Comparison of ENCODE assay signal across 8 cellular contexts in the genomic region with DNA sequence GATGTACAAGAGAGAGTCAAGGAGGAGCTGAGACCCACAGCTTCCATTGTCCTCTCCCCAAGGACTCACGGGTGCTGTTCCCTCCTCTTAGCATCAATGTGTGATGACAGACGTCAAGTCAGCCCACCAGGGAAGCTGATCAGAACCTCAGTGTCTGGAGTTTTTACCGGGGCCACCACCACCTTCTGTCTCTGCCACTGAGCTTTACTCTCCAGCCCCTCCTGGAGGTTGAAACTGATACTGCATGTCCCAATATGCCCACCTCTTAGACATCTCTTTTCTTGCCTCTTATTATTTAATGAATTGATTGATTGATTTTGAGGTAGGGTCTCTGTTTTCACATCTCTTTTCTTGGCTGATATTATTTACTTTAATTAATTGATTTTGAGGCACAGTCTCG. TPM values are rescaled to one million over a fixed set of nuclear protein-coding genes. Genes with fewer than 3 reads are reported as not detected.
A peak's percentile ranks its signal among the peaks of the same experiment; 100 is the strongest.
DNase-seq lines count a peak whose midpoint lies in the region; ATAC-seq and TF ChIP-seq lines count a peak whose summit lies in the region.

No MANE protein-coding gene starts in this region.

- H3K36me3 Mint-ChIP-seq in activated T-cell treated with anti-CD3 and anti-CD28 coated beads, Interleukin-2, amount 50 U/mL, for 24 hours (ENCODE audit: low read depth), result no peaks in the 10 kb centered on the region

- H3K4me2 ChIP-seq in PC-3 (ENCODE audit: low read length), result no peak overlapping the region

- no peak overlapping the region for H3K27ac ChIP-seq in PC-3 (ENCODE audit: low read length)
- no peak overlapping the region for H3K27ac ChIP-seq in foreskin keratinocyte

- H2AFZ ChIP-seq in PC-3 (ENCODE audit: low read length), result peak overlapping the region; percentile 45; the same call in 1 of the 2 replicates

- H3K9me3 ChIP-seq in PC-3 (ENCODE audit: low read length), result no peaks in the 10 kb centered on the region

- H3K4me3 Mint-ChIP-seq in activated T-cell treated with anti-CD3 and anti-CD28 coated beads, Interleukin-2, amount 50 U/mL, for 24 hours, result peak overlapping the region; percentile 18

- CTCF ChIA-PET in PC-3 (lab: Charles Lee), result no interaction called here

- no peaks in the 10 kb centered on the region for H3K27me3 Mint-ChIP-seq in activated T-cell treated with anti-CD3 and anti-CD28 coated beads, Interleukin-2, amount 50 U/mL, for 24 hours

- no peaks in the 10 kb centered on the region for H4K20me1 ChIP-seq in PC-3 (ENCODE audit: low read length)

- no peaks in the 10 kb centered on the region for H3K36me3 ChIP-seq in PC-3 (ENCODE audit: low read depth, low read length)

- POLR2A ChIA-PET in PC-3 (lab: Charles Lee; ENCODE audit: unreplicated experiment), result no interaction called here

- H3K9me3 Mint-ChIP-seq in activated T-cell treated with anti-CD3 and anti-CD28 coated beads, Interleukin-2, amount 50 U/mL, for 24 hours, result no peaks in the 10 kb centered on the region

- H3K4me1 Mint-ChIP-seq in activated T-cell treated with anti-CD3 and anti-CD28 coated beads, Interleukin-2, amount 50 U/mL, for 24 hours (ENCODE audit: low read depth), result peaks cover 24% of the 10 kb centered on the region

- H3F3A ChIP-seq in PC-3 (ENCODE audit: low read length, unreplicated experiment), result no peaks in the 10 kb centered on the region

- no peak overlapping the region for H3K9ac ChIP-seq in PC-3 (ENCODE audit: low read length)

- H3K4me3 ChIP-seq in PC-3 (ENCODE audit: low read length) (no peak overlapping the region), retinal pigment epithelial cell (ENCODE audit: low read length) (no peak overlapping the region)

- BruUV-seq in PC-3 (replicated peaks; lab: Mats Ljungman, UMichigan), result no TSS peak

- DNase-seq in GF-D8 (lab: John Stamatoyannopoulos, UW), result peak; percentile 59
- DNase-seq in PC-3, result peak; percentile 71
- DNase-seq in activated T-cell treated with anti-CD3 and anti-CD28 coated beads, Interleukin-2, amount 50 U/mL, for 24 hours, result peak; percentile 72
- peak in 1 of 2 donors; percentile 24 for DNase-seq in foreskin keratinocyte
- no peak for DNase-seq in retinal pigment epithelial cell (ENCODE audit: low read depth)
- no peak for DNase-seq in GM19240 (ENCODE audit: insufficient read length, low spot score)

- intact Hi-C loops in PC-3 (cut with micrococcal nuclease), result loop anchor here (2.0 to 5.0 kb wide), 2 partner anchors 126 to 334 kb away; no protein-coding TSS in a partner anchor

- TF ChIP-seq CTCF in PC-3 (conservative IDR thresholded peaks at IDR 0.05; ENCODE audit: low read depth, low read length) (peak; percentile 61), foreskin keratinocyte (conservative IDR thresholded peaks at IDR 0.05) (peak; percentile 57), retinal pigment epithelial cell (conservative IDR thresholded peaks at IDR 0.05; ENCODE audit: low read depth, low read length) (peak; percentile 69)

- no peaks in the 10 kb centered on the region for H3K9me2 ChIP-seq in PC-3 (replicated peaks; ENCODE audit: low read length)

- peak; percentile 41 for ATAC-seq in HG03432 (IDR thresholded peaks at IDR 0.05; ENCODE audit: unreplicated experiment)
- ATAC-seq in PC-3, result peak; percentile 58
- ATAC-seq in foreskin keratinocyte, result peak; percentile 81
- ATAC-seq in HG02759 (IDR thresholded peaks at IDR 0.05; ENCODE audit: unreplicated experiment), result no peak

- H3K4me1 ChIP-seq in PC-3 (ENCODE audit: insufficient read depth, low read length) (peaks cover 5% of the 10 kb centered on the region; the same call in 1 of the 2 replicates), foreskin keratinocyte (no peaks in the 10 kb centered on the region)

- no peaks in the 10 kb centered on the region for H3K27me3 ChIP-seq in PC-3 (ENCODE audit: low read length)
- H3K27me3 ChIP-seq in foreskin keratinocyte, result no peaks in the 10 kb centered on the region

- no peak overlapping the region for H3K27ac Mint-ChIP-seq in activated T-cell treated with anti-CD3 and anti-CD28 coated beads, Interleukin-2, amount 50 U/mL, for 24 hours

- H3K79me2 ChIP-seq in PC-3 (ENCODE audit: low read length), result no peaks in the 10 kb centered on the region

RNA-seq across cellular contexts. Expression of a gene that starts 10.3 kb away (rescaled TPM):
- 36.8 and 41.5 TPM in 2 replicates for total RNA-seq in PC-3 (2014; rRNA removed)
- 22.5 and 23.5 TPM in 2 replicates for total RNA-seq in foreskin keratinocyte
- 14.3 and 14.6 TPM in 2 replicates for polyA plus RNA-seq in foreskin keratinocyte

RNA-seq across cellular contexts. Expression of a gene that starts 33.7 kb away (rescaled TPM):
- total RNA-seq in PC-3 (2014; rRNA removed), result not detected in 2 replicates
- total RNA-seq in foreskin keratinocyte, result not detected in 2 replicates
- not detected in 2 replicates for polyA plus RNA-seq in foreskin keratinocyte

RNA-seq across cellular contexts. Expression of a gene that starts 44.1 kb away (rescaled TPM):
- total RNA-seq in PC-3 (2014; rRNA removed) (not detected in 2 replicates), foreskin keratinocyte (not detected in 2 replicates)
- polyA plus RNA-seq in foreskin keratinocyte, result not detected in 2 replicates

Comparison
In these comparisons a context has a peak if more than half of its experiments do, and no peak if none do; other contexts are left out.
1. DNase-seq: peak in GF-D8 (single experiment), PC-3 (single experiment) and activated T-cell treated with anti-CD3 and anti-CD28 coated beads, Interleukin-2, amount 50 U/mL, for 24 hours (single experiment); none in retinal pigment epithelial cell (single experiment) and GM19240 (single experiment).
2. Peak in every context shown above with its lines, with median percentiles within 50 percentile points of each other: CTCF ChIP-seq.